8 cellular contexts compared by ENCODE assay signal in the genomic region with DNA sequence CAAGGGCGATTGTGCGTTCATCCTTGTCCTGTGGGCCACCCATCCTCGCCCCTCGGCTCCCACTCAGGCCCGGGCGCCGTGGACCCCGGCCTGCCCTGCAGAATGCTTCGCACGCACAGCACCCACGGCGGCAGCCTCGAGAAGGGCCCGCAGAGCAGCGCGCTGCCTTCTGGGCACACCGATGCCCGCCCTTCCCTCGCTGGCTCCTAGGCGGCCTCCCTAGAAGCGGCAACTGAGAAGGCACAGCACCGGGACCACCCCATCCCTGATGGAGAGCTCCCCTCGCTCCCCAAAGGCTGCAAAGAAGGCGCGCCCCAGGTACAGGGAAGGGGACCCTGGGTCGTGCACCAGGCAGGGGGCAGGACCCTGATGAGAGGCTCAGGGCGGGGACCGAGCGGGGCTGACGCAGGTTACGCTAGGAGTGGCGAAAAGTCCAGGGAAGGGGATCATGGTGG. TPM values are rescaled to one million over a fixed set of nuclear protein-coding genes. Genes with fewer than 3 reads are reported as not detected.
A peak's percentile ranks its signal among the peaks of the same experiment; 100 is the strongest.
DNase-seq lines count a peak whose midpoint lies in the region; ATAC-seq, FAIRE-seq and TF ChIP-seq lines count a peak whose summit lies in the region.

No MANE protein-coding gene starts in this region.

- CTCF ChIA-PET in MCF 10A (lab: Yijun Ruan, JAX): interaction anchor here (0.6 kb wide), 2 partner anchors 57 to 96 kb away, joined by 3 read pairs; no protein-coding TSS in a partner anchor

- H3K36me3 ChIP-seq in OCI-LY1 (ENCODE audit: insufficient read depth, low read length) (peaks cover 18% of the 10 kb centered on the region; the same call in 1 of the 2 replicates), mesendoderm (ENCODE audit: control insufficient read depth, insufficient read depth, low read length) (no peaks in the 10 kb centered on the region), upper lobe of left lung (peaks cover 0 to 7% (median 0%) of the 10 kb centered on the region in 4 donors)

- no peak overlapping the region for H3K18ac ChIP-seq in mesendoderm (ENCODE audit: low read length)

- H3K9ac ChIP-seq in OCI-LY1 (ENCODE audit: low read length) (peak overlapping the region; percentile 96), mesendoderm (ENCODE audit: low read length) (peak overlapping the region; percentile 99)

- H3K27me3 ChIP-seq in OCI-LY1 (ENCODE audit: insufficient read depth, low read length) (no peaks in the 10 kb centered on the region), mesendoderm (ENCODE audit: insufficient read depth, low read length, poor library complexity) (no peaks in the 10 kb centered on the region), upper lobe of left lung (no peaks in the 10 kb centered on the region)

- POLR2A ChIA-PET in MCF 10A (lab: Yijun Ruan, JAX): interaction anchor here (0.6 to 2.3 kb wide), 8 partner anchors 12 to 160 kb away, joined by 3 to 8 read pairs (median 3); a partner anchor contains a TSS

- no peak overlapping the region for H3K4ac ChIP-seq in mesendoderm (ENCODE audit: low read depth, low read length)

- H3K36me3 Mint-ChIP-seq in MCF 10A (ENCODE audit: insufficient read depth, unreplicated experiment): peaks cover 15% of the 10 kb centered on the region

- H3K56ac ChIP-seq in mesendoderm (ENCODE audit: low read length): peak overlapping the region; percentile 99

- H3K9me3 ChIP-seq in OCI-LY1 (ENCODE audit: low read length) (no peaks in the 10 kb centered on the region), upper lobe of left lung (no peaks in the 10 kb centered on the region)

- TF ChIP-seq EP300 in upper lobe of left lung (IDR thresholded peaks at IDR 0.05): no peak

- H2BK15ac ChIP-seq in mesendoderm (replicated peaks; ENCODE audit: low read depth): no peak overlapping the region

- peak overlapping the region; percentile 92 for H3K27ac Mint-ChIP-seq in MCF 10A (ENCODE audit: low read depth, unreplicated experiment)

- no peak overlapping the region for H4K8ac ChIP-seq in mesendoderm (ENCODE audit: low read depth, low read length)

- TF ChIP-seq CTCF in C4-2B (conservative IDR thresholded peaks at IDR 0.05): no peak
- TF ChIP-seq CTCF in OCI-LY1 (IDR thresholded peaks at IDR 0.05; ENCODE audit: low read length): no peak
- no peak for TF ChIP-seq CTCF in MCF 10A (IDR thresholded peaks at IDR 0.05; ENCODE audit: unreplicated experiment)
- TF ChIP-seq CTCF in upper lobe of left lung (IDR thresholded peaks at IDR 0.05): peak in 1 of 6 experiments; percentile 16

- no peak overlapping the region for H4K5ac ChIP-seq in mesendoderm (ENCODE audit: low read length)

- no peak for TF ChIP-seq POLR2A in upper lobe of left lung (IDR thresholded peaks at IDR 0.05)
- TF ChIP-seq POLR2A in GM12892 (IDR thresholded peaks at IDR 0.05; ENCODE audit: low read depth, low read length): no peak

- H2BK5ac ChIP-seq in mesendoderm (ENCODE audit: low read length): no peak overlapping the region

- no peaks in the 10 kb centered on the region for H3F3A ChIP-seq in OCI-LY1 (ENCODE audit: insufficient read depth, low read length)

- no peak for FAIRE-seq in GM12892 (lab: Jason Lieb, UNC)

- H3K4me3 ChIP-seq in OCI-LY1 (ENCODE audit: low read depth, low read length, poor library complexity, severe bottlenecking) (peak overlapping the region; percentile 99), mesendoderm (ENCODE audit: low read length) (peak overlapping the region; percentile 98), upper lobe of left lung (peak overlapping the region; percentile 91 to 98 (median 94))

- no peaks in the 10 kb centered on the region for H4K20me1 ChIP-seq in OCI-LY1 (ENCODE audit: insufficient read depth, low read length)

- no peaks in the 10 kb centered on the region for H3K27me3 Mint-ChIP-seq in MCF 10A (ENCODE audit: insufficient read depth, unreplicated experiment)

- H2AFZ ChIP-seq in OCI-LY1 (ENCODE audit: low read length): no peak overlapping the region

- intact Hi-C loops in MCF 10A (cut with micrococcal nuclease): loop anchor here (2.0 kb wide), 1 partner anchor 158 kb away; no protein-coding TSS in a partner anchor

- peaks cover 34% of the 10 kb centered on the region for H3K4me1 Mint-ChIP-seq in MCF 10A (ENCODE audit: insufficient read depth, unreplicated experiment)

- H3K9me2 ChIP-seq in OCI-LY1 (ENCODE audit: low read depth, low read length): no peaks in the 10 kb centered on the region

- H3K79me2 ChIP-seq in OCI-LY1 (ENCODE audit: insufficient read depth, low read length): peaks cover 57% of the 10 kb centered on the region
- peaks cover 57% of the 10 kb centered on the region for H3K79me2 ChIP-seq in mesendoderm (ENCODE audit: control insufficient read depth, insufficient read depth, low read length)

- H3K27ac ChIP-seq in C4-2B (peak overlapping the region; percentile 99), OCI-LY1 (ENCODE audit: low read depth, low read length, poor library complexity, severe bottlenecking) (peak overlapping the region; percentile 40), mesendoderm (ENCODE audit: low read depth, low read length) (no peak overlapping the region), upper lobe of left lung (peak overlapping the region; percentile 97 to 99 (median 98))

- peak overlapping the region; percentile 100 for H3K4me2 ChIP-seq in OCI-LY1 (ENCODE audit: low read length)
- peak overlapping the region; percentile 83 for H3K4me2 ChIP-seq in mesendoderm (ENCODE audit: low read length)

- DNase-seq in MCF 10A (ENCODE audit: unreplicated experiment) (no peak), mesendoderm (no peak), upper lobe of left lung (peak in 1 of 2 donors; percentile 87), hepatic stellate cell (ENCODE audit: low spot score) (no peak), GM12892 (ENCODE audit: insufficient read length) (no peak)

- peak overlapping the region; percentile 92 for H3K23ac ChIP-seq in mesendoderm (ENCODE audit: low read length)

- H3K9me3 Mint-ChIP-seq in MCF 10A (ENCODE audit: unreplicated experiment): no peaks in the 10 kb centered on the region

- ATAC-seq in upper lobe of left lung (ENCODE audit: low FRiP score in 2 of 2) (peak in 1 of 2 donors; percentile 6), HG03442 (IDR thresholded peaks at IDR 0.05; ENCODE audit: unreplicated experiment) (no peak)

- no peak overlapping the region for H2AK5ac ChIP-seq in mesendoderm (ENCODE audit: low read length)

- WGBS in mesendoderm (ENCODE audit: extremely low coverage, insufficient coverage, low lambda C conversion rate): no CpG with 5 or more reads among the region's 32 CpGs
- WGBS in upper lobe of left lung, 2 donors: 2 to 5% methylated on average over 10 to 32 of the region's 32 CpGs

- no TSS peak for BruUV-seq in MCF 10A (replicated peaks; lab: Mats Ljungman, UMichigan)

- peaks cover 27% of the 10 kb centered on the region for H3K79me1 ChIP-seq in mesendoderm (ENCODE audit: low read length)

- no peak overlapping the region for H2BK120ac ChIP-seq in mesendoderm (ENCODE audit: low read depth, low read length)

- H3K4me1 ChIP-seq in OCI-LY1 (ENCODE audit: insufficient read depth, low read length, severe bottlenecking): peaks cover 48% of the 10 kb centered on the region
- H3K4me1 ChIP-seq in mesendoderm (ENCODE audit: control insufficient read depth, low read depth, low read length): peaks cover 18% of the 10 kb centered on the region
- H3K4me1 ChIP-seq in upper lobe of left lung: peaks cover 66 to 77% (median 70%) of the 10 kb centered on the region in 4 donors

- H3K4me3 Mint-ChIP-seq in MCF 10A (ENCODE audit: unreplicated experiment): peak overlapping the region; percentile 86

RNA-seq across cellular contexts. Expression of a gene that starts 1.0 kb away (rescaled TPM):
- 252 and 259 TPM in 2 replicates for total RNA-seq in MCF 10A (2022)
- polyA plus RNA-seq in mesendoderm (2013, experiment 1 of 2): 289 TPM
- 292 TPM for polyA plus RNA-seq in mesendoderm (2013, experiment 2 of 2)
- 100 to 1,000 TPM in 5 of 6 donors, 10 to 100 TPM in 1; 96.4 to 303 (median 144) TPM for total RNA-seq in upper lobe of left lung
- 251 TPM for polyA plus RNA-seq in GM12892 (2012; ENCODE audit: missing spikeins)
